10 cellular contexts compared by ENCODE assay signal in the genomic region with DNA sequence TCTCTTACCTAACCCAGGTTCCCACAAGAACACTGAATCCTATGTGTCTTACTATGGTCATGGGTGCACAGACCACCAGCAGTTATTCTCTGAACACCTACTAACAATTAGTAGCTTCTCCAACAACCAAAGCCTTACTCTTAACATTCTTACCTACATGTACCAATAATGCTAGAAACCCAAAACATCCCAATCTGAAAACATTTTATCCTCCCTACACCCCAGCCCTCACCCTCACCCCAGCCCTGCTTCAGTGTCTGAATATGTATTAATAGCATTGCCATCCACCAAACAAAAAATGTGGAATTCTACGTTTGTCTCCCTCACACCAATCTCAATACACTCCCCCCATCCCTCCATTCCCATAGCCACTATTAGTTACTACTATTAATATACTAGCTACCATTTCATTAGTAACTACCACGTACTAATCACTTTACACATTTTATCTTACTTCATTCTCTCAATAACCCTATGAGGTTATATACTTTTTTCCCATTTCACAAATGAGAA. TPM values are rescaled to one million over a fixed set of nuclear protein-coding genes. Genes with fewer than 3 reads are reported as not detected.
DNase-seq lines count a peak whose midpoint lies in the region; ATAC-seq and TF ChIP-seq lines count a peak whose summit lies in the region.
"Had no signal": no experiment of that assay in that cellular context is flagged by ENCODE, and none has a peak within 500 bp of the region (broad histone marks: within the 10 kb centered on the region; RNA-seq: fewer than 3 reads in every experiment).

No MANE protein-coding gene starts in this region.

- TF ChIP-seq CTCF in activated B cell treated with CpG ODN at 0.5 μM for 24 hours (IDR thresholded peaks at IDR 0.05) (no peak), fibroblast of villous mesenchyme (IDR thresholded peaks at IDR 0.05; ENCODE audit: insufficient read depth, low read depth, low read length) (no peak)

- no peaks in the 10 kb centered on the region for H3K27me3 Mint-ChIP-seq in activated T-cell treated with anti-CD3 and anti-CD28 coated beads, Interleukin-2, amount 50 U/mL, for 4 hours (ENCODE audit: low read depth)
- no peaks in the 10 kb centered on the region for H3K27me3 Mint-ChIP-seq in activated B cell treated with CpG ODN at 0.5 μM for 24 hours

- H3K4me3 Mint-ChIP-seq in activated T-cell treated with anti-CD3 and anti-CD28 coated beads, Interleukin-2, amount 50 U/mL, for 4 hours, result peak overlapping the region; percentile 89
- H3K4me3 Mint-ChIP-seq in activated B cell treated with CpG ODN at 0.5 μM for 24 hours, result peak overlapping the region; percentile 85
- peak overlapping the region; percentile 85 for H3K4me3 Mint-ChIP-seq in stimulated activated effector memory CD8-positive, alpha-beta T cell treated with anti-CD3 and anti-CD28 coated beads, Interleukin-12 subunit alpha, Interleukin-12 subunit beta, amount 100 ng/mL, for 72 hours

- no peak for ATAC-seq in activated T-cell treated with anti-CD3 and anti-CD28 coated beads, Interleukin-2, amount 50 U/mL, for 4 hours
- ATAC-seq in activated B cell treated with CpG ODN at 0.5 μM for 24 hours (ENCODE audit: low read depth) (no peak), HG03175 (IDR thresholded peaks at IDR 0.05; ENCODE audit: unreplicated experiment) (no peak)
- no peak for ATAC-seq in stimulated activated effector memory CD8-positive, alpha-beta T cell treated with anti-CD3 and anti-CD28 coated beads, Interleukin-12 subunit alpha, Interleukin-12 subunit beta, amount 100 ng/mL, for 72 hours

- peaks cover 15% of the 10 kb centered on the region for H3K36me3 Mint-ChIP-seq in activated T-cell treated with anti-CD3 and anti-CD28 coated beads, Interleukin-2, amount 50 U/mL, for 4 hours (ENCODE audit: insufficient read depth)
- peaks cover 41% of the 10 kb centered on the region for H3K36me3 Mint-ChIP-seq in activated B cell treated with CpG ODN at 0.5 μM for 24 hours (ENCODE audit: low read depth)
- H3K36me3 Mint-ChIP-seq in stimulated activated effector memory CD8-positive, alpha-beta T cell treated with anti-CD3 and anti-CD28 coated beads, Interleukin-12 subunit alpha, Interleukin-12 subunit beta, amount 100 ng/mL, for 72 hours, result peaks cover 53% of the 10 kb centered on the region

- H3K4me1 Mint-ChIP-seq in activated T-cell treated with anti-CD3 and anti-CD28 coated beads, Interleukin-2, amount 50 U/mL, for 4 hours (ENCODE audit: low read depth), result peaks cover 68% of the 10 kb centered on the region
- H3K4me1 Mint-ChIP-seq in activated B cell treated with CpG ODN at 0.5 μM for 24 hours, result peaks cover 56% of the 10 kb centered on the region
- H3K4me1 Mint-ChIP-seq in stimulated activated effector memory CD8-positive, alpha-beta T cell treated with anti-CD3 and anti-CD28 coated beads, Interleukin-12 subunit alpha, Interleukin-12 subunit beta, amount 100 ng/mL, for 72 hours, result peaks cover 62% of the 10 kb centered on the region

- H3K9me3 Mint-ChIP-seq in activated T-cell treated with anti-CD3 and anti-CD28 coated beads, Interleukin-2, amount 50 U/mL, for 4 hours, result no peaks in the 10 kb centered on the region
- H3K9me3 Mint-ChIP-seq in activated B cell treated with CpG ODN at 0.5 μM for 24 hours, result no peaks in the 10 kb centered on the region
- H3K9me3 Mint-ChIP-seq in stimulated activated effector memory CD8-positive, alpha-beta T cell treated with anti-CD3 and anti-CD28 coated beads, Interleukin-12 subunit alpha, Interleukin-12 subunit beta, amount 100 ng/mL, for 72 hours, result no peaks in the 10 kb centered on the region

- POLR2A ChIA-PET in activated B cell treated with CpG ODN at 0.5 μM for 24 hours (lab: Charles Lee), result no interaction called here

- CTCF ChIA-PET in activated B cell treated with CpG ODN at 0.5 μM for 24 hours (lab: Charles Lee), result no interaction called here

- intact Hi-C loops in activated B cell treated with CpG ODN at 0.5 μM for 24 hours (cut with micrococcal nuclease), result loop anchor here (2.0 kb wide), 1 partner anchor 18 kb away; no protein-coding TSS in a partner anchor

- no peak for DNase-seq in activated T-cell treated with anti-CD3 and anti-CD28 coated beads, Interleukin-2, amount 50 U/mL, for 4 hours
- no peak for DNase-seq in activated T-cell treated with anti-CD3 and anti-CD28 coated beads for 4 hours
- no peak for DNase-seq in activated B cell treated with CpG ODN at 0.5 μM for 24 hours
- DNase-seq in fibroblast of villous mesenchyme (ENCODE audit: low read depth), result no peak
- DNase-seq in stimulated activated effector memory CD8-positive, alpha-beta T cell treated with anti-CD3 and anti-CD28 coated beads, Interleukin-12 subunit alpha, Interleukin-12 subunit beta, amount 100 ng/mL, for 72 hours (ENCODE audit: low spot score in 2 of 2), result no peak
- DNase-seq in nucleus accumbens (lab: John Stamatoyannopoulos, UW), result no peak
- DNase-seq in NCI-H2029 treated with DMSO at 0.1 percent for 48 hours (lab: John Stamatoyannopoulos, UW), result no peak
- DNase-seq: NCI-H2171 treated with DMSO at 0.1 percent for 48 hours; stimulated activated CD4-positive, alpha-beta T cell treated with anti-CD3 and anti-CD28 coated beads, Interleukin-1b, Interleukin-23, amount 100 ng/mL, for 48 hours had no signal

- H3K4me3 ChIP-seq in fibroblast of villous mesenchyme (ENCODE audit: low read depth, low read length), result peak overlapping the region; percentile 89

- peak overlapping the region; percentile 6 for H3K27ac Mint-ChIP-seq in activated B cell treated with CpG ODN at 0.5 μM for 24 hours
- H3K27ac Mint-ChIP-seq in stimulated activated effector memory CD8-positive, alpha-beta T cell treated with anti-CD3 and anti-CD28 coated beads, Interleukin-12 subunit alpha, Interleukin-12 subunit beta, amount 100 ng/mL, for 72 hours, result peak overlapping the region; percentile 67

RNA-seq across cellular contexts. Expression of gene TRIM33, which starts 2.6 kb away (rescaled TPM):
- 10 to 100 TPM; 30.0 to 33.0 (median 31.9) TPM for total RNA-seq in activated T-cell treated with anti-CD3 and anti-CD28 coated beads, Interleukin-2, amount 50 U/mL, for 4 hours
- total RNA-seq in activated B cell treated with CpG ODN at 0.5 μM for 24 hours (38.4 and 41.2 TPM in 2 replicates), fibroblast of villous mesenchyme (34.5 and 36.3 TPM in 2 replicates)
